ENCODE assay signal across 9 cellular contexts in the genomic region with DNA sequence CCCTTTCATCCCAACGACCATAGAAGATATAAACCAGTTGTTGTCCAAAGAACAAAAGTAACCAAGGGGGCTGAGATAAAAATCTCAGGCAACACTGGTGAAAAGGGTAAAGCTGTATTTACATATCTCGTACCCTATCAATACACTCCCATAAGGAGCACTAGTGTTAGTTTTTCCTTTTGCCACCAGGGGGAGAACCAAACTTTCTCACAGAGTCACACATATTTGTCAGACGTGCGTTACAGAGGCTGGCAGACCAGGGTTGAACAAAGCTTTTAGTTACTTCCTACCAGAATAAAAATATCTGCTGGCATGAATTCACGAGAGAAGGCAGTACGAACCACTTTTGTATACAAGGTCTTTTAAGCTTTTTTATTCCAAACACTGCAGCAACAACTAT.
DNase-seq lines count a peak whose midpoint lies in the region; ATAC-seq and TF ChIP-seq lines count a peak whose summit lies in the region.
"Had no signal": no experiment of that assay in that cellular context is flagged by ENCODE, and none has a peak within 500 bp of the region (broad histone marks: within the 10 kb centered on the region; RNA-seq: fewer than 3 reads in every experiment).

No MANE protein-coding gene starts in this region.

- TF ChIP-seq POLR2A in sigmoid colon (IDR thresholded peaks at IDR 0.05) = no peak

- 2 to 11% methylated on average over 6 of the region's 6 CpGs for WGBS in heart right ventricle, 2 donors
- WGBS in sigmoid colon, 2 donors = 4 to 9% methylated on average over 6 of the region's 6 CpGs

- H3K9me3 ChIP-seq in MG63 (peaks cover 3% of the 10 kb centered on the region; the same call in 1 of the 2 replicates), WERI-Rb-1 (ENCODE audit: severe bottlenecking) (no peaks in the 10 kb centered on the region), heart right ventricle (no peaks in the 10 kb centered on the region), sigmoid colon (no peaks in the 10 kb centered on the region)

- H3K4me1 ChIP-seq in heart right ventricle (peaks cover 0 to 6% (median 0%) of the 10 kb centered on the region in 9 donors), sigmoid colon (peaks cover 0 to 34% (median 17%) of the 10 kb centered on the region in 4 donors)

- no peak for DNase-seq in Right ventricle myocardium inferior (ENCODE audit: missing footprints)
- no peak for DNase-seq in cardiac septum (ENCODE audit: low spot score)
- peak; percentile 23 for DNase-seq in MG63
- DNase-seq in WERI-Rb-1 = peak; percentile 22
- DNase-seq in heart right ventricle = peak in 1 of 2 donors; percentile 40
- DNase-seq in sigmoid colon = peak; percentile 71
- no peak for DNase-seq in activated CD4-positive, CD25-positive, alpha-beta regulatory T cell treated with anti-CD3 and anti-CD28 coated beads, Interleukin-2, amount 50 U/mL, for 72 hours

- H3K27ac ChIP-seq in WERI-Rb-1 (no peak overlapping the region), heart right ventricle (no peak overlapping the region), sigmoid colon (peak overlapping the region; percentile 28 to 77 (median 53))
- H3K27ac ChIP-seq: epithelial cell of prostate had no signal

- H3K27me3 ChIP-seq in MG63 (no peaks in the 10 kb centered on the region), WERI-Rb-1 (ENCODE audit: insufficient read depth, low read depth, severe bottlenecking) (peaks cover 2% of the 10 kb centered on the region), heart right ventricle (peaks cover 0 to 5% (median 0%) of the 10 kb centered on the region in 7 donors), sigmoid colon (no peaks in the 10 kb centered on the region)

- TF ChIP-seq EP300 in sigmoid colon (IDR thresholded peaks at IDR 0.05) = no peak

- intact Hi-C loops in Right ventricle myocardium inferior (cut with DNase I) (loop anchor here (5.0 kb wide), 1 partner anchor 41 kb away; no protein-coding TSS in a partner anchor), cardiac septum (cut with DNase I) (loop anchor here (5.0 to 10.0 kb wide), 2 partner anchors 151 to 237 kb away; no protein-coding TSS in a partner anchor), heart right ventricle (cut with DNase I) (loop anchor here in 2 of 10 donors (5.0 to 10.0 kb wide), 3 partner anchors 59 to 237 kb away; no protein-coding TSS in a partner anchor), sigmoid colon (cut with DNase I) (loop anchor here (5.0 kb wide), 1 partner anchor 151 kb away; no protein-coding TSS in a partner anchor)

- TF ChIP-seq CTCF in WERI-Rb-1 (IDR thresholded peaks at IDR 0.05; ENCODE audit: low read depth, low read length) = peak; percentile 58
- peak in 8 of 9 donors; percentile 16 to 65 (median 54) for TF ChIP-seq CTCF in heart right ventricle (IDR thresholded peaks at IDR 0.05)
- TF ChIP-seq CTCF in sigmoid colon (IDR thresholded peaks at IDR 0.05) = peak in 3 of 4 experiments; percentile 39 to 51 (median 51)

- H3K36me3 ChIP-seq in MG63 (no peaks in the 10 kb centered on the region), WERI-Rb-1 (no peaks in the 10 kb centered on the region), heart right ventricle (no peaks in the 10 kb centered on the region), sigmoid colon (no peaks in the 10 kb centered on the region)

- ATAC-seq in Right ventricle myocardium inferior (peak; percentile 77), GM21786 (IDR thresholded peaks at IDR 0.05; ENCODE audit: unreplicated experiment) (peak; percentile 95), heart right ventricle (peak in 6 of 8 donors; percentile 52 to 87 (median 82))

- no peak overlapping the region for H3K4me3 ChIP-seq in MG63
- H3K4me3 ChIP-seq in WERI-Rb-1 (ENCODE audit: low read depth, low read length) = no peak overlapping the region
- no peak overlapping the region for H3K4me3 ChIP-seq in heart right ventricle
- H3K4me3 ChIP-seq in sigmoid colon = no peak overlapping the region

Comparison
In these comparisons a context has a peak if more than half of its experiments do, and no peak if none do; other contexts are left out.
1. DNase-seq: peak in MG63 (single experiment), WERI-Rb-1 (single experiment) and sigmoid colon (single experiment); none in Right ventricle myocardium inferior (single experiment), cardiac septum (single experiment) and activated CD4-positive, CD25-positive, alpha-beta regulatory T cell treated with anti-CD3 and anti-CD28 coated beads, Interleukin-2, amount 50 U/mL, for 72 hours (single experiment).
2. H3K27ac ChIP-seq: peak in sigmoid colon (4 of 4); none in WERI-Rb-1 (single experiment) and heart right ventricle (0 of 10).
3. Peak in every context shown above with its lines, with median percentiles within 50 percentile points of each other: ATAC-seq and CTCF ChIP-seq.